ENCODE assay signal across 9 cellular contexts in genomic region chr2:64212346-64212745, GRCh38.
DNase-seq lines count a peak whose midpoint lies in the region; ATAC-seq, FAIRE-seq and TF ChIP-seq lines count a peak whose summit lies in the region.
"Had no signal": no experiment of that assay in that cellular context is flagged by ENCODE, and none has a peak within 500 bp of the region (broad histone marks: within the 10 kb centered on the region; RNA-seq: fewer than 3 reads in every experiment).

No MANE protein-coding gene starts in this region.

- no peak for FAIRE-seq in frontal cortex (lab: Jason Lieb, UNC)

- H3K27ac ChIP-seq in right atrium auricular region (peak overlapping the region in 1 of 2 donors; percentile 67), foreskin keratinocyte (peak overlapping the region; percentile 97), upper lobe of left lung (peak overlapping the region; percentile 74 to 83 (median 77))

- H3K27ac Mint-ChIP-seq in T-helper 17 cell: peak overlapping the region; percentile 41

- 50 to 56% methylated on average over 1 of the region's 1 CpG for WGBS in upper lobe of left lung, 2 donors

- H3K36me3 Mint-ChIP-seq in T-helper 17 cell (ENCODE audit: low read depth): peaks cover 2% of the 10 kb centered on the region

- H3K4me3 Mint-ChIP-seq in T-helper 17 cell: no peak overlapping the region

- TF ChIP-seq CTCF in right atrium auricular region (IDR thresholded peaks at IDR 0.05) (no peak), foreskin keratinocyte (conservative IDR thresholded peaks at IDR 0.05) (no peak), upper lobe of left lung (IDR thresholded peaks at IDR 0.05) (no peak)

- ATAC-seq in Right ventricle myocardium superior (ENCODE audit: poor library complexity): peak; percentile 60
- peak; percentile 42 for ATAC-seq in T-helper 17 cell
- no peak for ATAC-seq in foreskin keratinocyte
- peak; percentile 86 to 87 for ATAC-seq in upper lobe of left lung (ENCODE audit: low FRiP score in 2 of 2)
- no peak for ATAC-seq in GM21529 (IDR thresholded peaks at IDR 0.05; ENCODE audit: unreplicated experiment)
- no peak for ATAC-seq in GM21360 (IDR thresholded peaks at IDR 0.05; ENCODE audit: unreplicated experiment)

- no peaks in the 10 kb centered on the region for H3K27me3 Mint-ChIP-seq in T-helper 17 cell

- peak in 1 of 4 donors; percentile 64 for TF ChIP-seq EP300 in upper lobe of left lung (IDR thresholded peaks at IDR 0.05)

- H3K9me3 ChIP-seq in right atrium auricular region (no peaks in the 10 kb centered on the region), T-helper 17 cell (ENCODE audit: control insufficient read depth, low read length, poor library complexity, severe bottlenecking) (no peaks in the 10 kb centered on the region), upper lobe of left lung (no peaks in the 10 kb centered on the region)

- intact Hi-C loops in Right ventricle myocardium superior (cut with DNase I): no loop called here

- H3K4me3 ChIP-seq in right atrium auricular region: no peak overlapping the region
- no peak overlapping the region for H3K4me3 ChIP-seq in upper lobe of left lung

- peaks cover 0 to 18% of the 10 kb centered on the region in 2 donors for H3K4me1 ChIP-seq in right atrium auricular region
- H3K4me1 ChIP-seq in foreskin keratinocyte: peaks cover 46% of the 10 kb centered on the region
- peaks cover 19 to 40% (median 29%) of the 10 kb centered on the region in 4 donors for H3K4me1 ChIP-seq in upper lobe of left lung

- no peaks in the 10 kb centered on the region for H3K36me3 ChIP-seq in right atrium auricular region
- no peaks in the 10 kb centered on the region for H3K36me3 ChIP-seq in upper lobe of left lung

- no peak for DNase-seq in Right ventricle myocardium superior
- no peak for DNase-seq in right atrium auricular region (ENCODE audit: low spot score)
- DNase-seq in T-helper 17 cell: no peak
- DNase-seq in foreskin keratinocyte: peak; percentile 66 to 69
- DNase-seq in upper lobe of left lung: peak in 1 of 2 donors; percentile 74
- DNase-seq in frontal cortex (ENCODE audit: low spot score in 2 of 2): no peak
- DNase-seq: GOT3 had no signal

- TF ChIP-seq POLR2A in upper lobe of left lung (IDR thresholded peaks at IDR 0.05): no peak

- H3K4me1 Mint-ChIP-seq in T-helper 17 cell: peaks cover 24% of the 10 kb centered on the region

- H3K27me3 ChIP-seq in right atrium auricular region (no peaks in the 10 kb centered on the region), foreskin keratinocyte (no peaks in the 10 kb centered on the region), upper lobe of left lung (no peaks in the 10 kb centered on the region)

Comparison
In these comparisons a context has a peak if more than half of its experiments do, and no peak if none do; other contexts are left out.
1. ATAC-seq: peak in Right ventricle myocardium superior (single experiment), T-helper 17 cell (single experiment) and upper lobe of left lung (2 of 2); none in foreskin keratinocyte (single experiment), GM21529 (single experiment) and GM21360 (single experiment).
2. DNase-seq: peak in foreskin keratinocyte (2 of 2); none in Right ventricle myocardium superior (single experiment), right atrium auricular region (single experiment), T-helper 17 cell (0 of 3) and frontal cortex (0 of 2).